In genomic region chr1:44806025-44806703, GRCh38 we compare ENCODE assay signal across 11 cellular contexts. TPM values are rescaled to one million over a fixed set of nuclear protein-coding genes. Genes with fewer than 3 reads are reported as not detected.
DNase-seq lines count a peak whose midpoint lies in the region; ATAC-seq and TF ChIP-seq lines count a peak whose summit lies in the region.
"Had no signal": no experiment of that assay in that cellular context is flagged by ENCODE, and none has a peak within 500 bp of the region (broad histone marks: within the 10 kb centered on the region; RNA-seq: fewer than 3 reads in every experiment).

No MANE protein-coding gene starts in this region.

- DNase-seq in H7 (peak; percentile 53), left ventricle myocardium inferior (peak; percentile 26), HK-2 (ENCODE audit: unreplicated experiment) (no peak)
- DNase-seq: activated CD4-positive, alpha-beta T cell treated with anti-CD3 and anti-CD28 coated beads for 48 hours; NCI-H446; stimulated activated CD4-positive, alpha-beta T cell treated with anti-CD3 and anti-CD28 coated beads, Interleukin-12 subunit alpha, Interleukin-12 subunit beta, amount 100 ng/mL, for 4 hours had no signal

- H3K9ac ChIP-seq in skeletal muscle tissue (ENCODE audit: low read depth in 1 of 3, low read length in 3 of 3) = peak overlapping the region; percentile 63 to 87 (median 85)

- H3K27me3 ChIP-seq in H7 (ENCODE audit: control insufficient read depth, insufficient read depth, low read length) = no peaks in the 10 kb centered on the region
- no peaks in the 10 kb centered on the region for H3K27me3 ChIP-seq in left ventricle myocardium inferior (ENCODE audit: low read depth)
- no peaks in the 10 kb centered on the region for H3K27me3 ChIP-seq in skeletal muscle tissue (ENCODE audit: control insufficient read depth in 3 of 3, insufficient read depth in 3 of 3, low read length in 3 of 3)

- H3K27ac Mint-ChIP-seq in activated T-helper 17 cell treated with anti-CD3 and anti-CD28 coated beads, Interleukin-2, amount 50 U/mL, for 72 hours = peak overlapping the region; percentile 99

- H3K36me3 ChIP-seq in H7 (replicated peaks; ENCODE audit: control insufficient read depth, insufficient read depth, low read length) (peaks cover 18% of the 10 kb centered on the region), left ventricle myocardium inferior (peaks cover 43% of the 10 kb centered on the region), skeletal muscle tissue (ENCODE audit: control insufficient read depth in 3 of 3, insufficient read depth in 3 of 3, low read length in 3 of 3) (peaks cover 23 to 38% (median 31%) of the 10 kb centered on the region in 3 donors)

- TF ChIP-seq CTCF in left ventricle myocardium inferior (IDR thresholded peaks at IDR 0.05; ENCODE audit: borderline replicate concordance) = no peak

- H3K4me1 ChIP-seq in left ventricle myocardium inferior = peaks cover 100% of the 10 kb centered on the region
- peaks cover 65 to 86% (median 84%) of the 10 kb centered on the region in 3 donors for H3K4me1 ChIP-seq in skeletal muscle tissue (ENCODE audit: control insufficient read depth in 3 of 3, insufficient read depth in 3 of 3, low read length in 3 of 3)

- no peaks in the 10 kb centered on the region for H3K27me3 Mint-ChIP-seq in activated T-helper 17 cell treated with anti-CD3 and anti-CD28 coated beads, Interleukin-2, amount 50 U/mL, for 72 hours

- H3K36me3 Mint-ChIP-seq in activated T-helper 17 cell treated with anti-CD3 and anti-CD28 coated beads, Interleukin-2, amount 50 U/mL, for 72 hours (ENCODE audit: low read depth) = peaks cover 95% of the 10 kb centered on the region

- ATAC-seq in activated T-helper 17 cell treated with anti-CD3 and anti-CD28 coated beads, Interleukin-2, amount 50 U/mL, for 72 hours (replicated peaks) = no peak
- no peak for ATAC-seq in GM21619 (IDR thresholded peaks at IDR 0.05; ENCODE audit: unreplicated experiment)
- no peak for ATAC-seq in GM19452 (IDR thresholded peaks at IDR 0.05; ENCODE audit: unreplicated experiment)
- ATAC-seq in GM21576 (IDR thresholded peaks at IDR 0.05; ENCODE audit: unreplicated experiment) = no peak

- intact Hi-C loops in left ventricle myocardium inferior (cut with micrococcal nuclease) = no loop called here

- peaks cover 39% of the 10 kb centered on the region for H3K4me1 Mint-ChIP-seq in activated T-helper 17 cell treated with anti-CD3 and anti-CD28 coated beads, Interleukin-2, amount 50 U/mL, for 72 hours

- H3K4me3 Mint-ChIP-seq in activated T-helper 17 cell treated with anti-CD3 and anti-CD28 coated beads, Interleukin-2, amount 50 U/mL, for 72 hours = peak overlapping the region; percentile 91

- peak overlapping the region; percentile 100 for H3K27ac ChIP-seq in left ventricle myocardium inferior (replicated peaks)
- H3K27ac ChIP-seq in skeletal muscle tissue (ENCODE audit: low read depth, low read length) = peak overlapping the region; percentile 98

- H3K9me3 Mint-ChIP-seq in activated T-helper 17 cell treated with anti-CD3 and anti-CD28 coated beads, Interleukin-2, amount 50 U/mL, for 72 hours = no peaks in the 10 kb centered on the region

- H3K4me3 ChIP-seq in H7 (ENCODE audit: insufficient read depth, low read depth, low read length) (no peak overlapping the region), left ventricle myocardium inferior (peak overlapping the region; percentile 61), skeletal muscle tissue (ENCODE audit: low read length in 3 of 3) (peak overlapping the region; percentile 52 to 66 (median 55))

- no peaks in the 10 kb centered on the region for H3K9me3 ChIP-seq in left ventricle myocardium inferior (replicated peaks)
- no peaks in the 10 kb centered on the region for H3K9me3 ChIP-seq in skeletal muscle tissue (ENCODE audit: control insufficient read depth in 3 of 3, low read length in 3 of 3)

RNA-seq across cellular contexts. Expression of gene DYNLT4, which starts 1.0 kb away (rescaled TPM):
- 1.00 TPM in 1 of 2 replicates, not detected in the other for total RNA-seq in H7 (2014; rRNA removed; shearing (Covaris generic))
- 1 to 10 TPM in 1 of 2 donors, under 1 TPM in 1; 0.56 to 1.2 TPM for total RNA-seq in activated T-helper 17 cell treated with anti-CD3 and anti-CD28 coated beads, Interleukin-2, amount 50 U/mL, for 72 hours
- total RNA-seq in left ventricle myocardium inferior = 1.9 TPM
- total RNA-seq in skeletal muscle tissue = not detected

RNA-seq across cellular contexts. Expression of gene BTBD19, which starts 2.2 kb away (rescaled TPM):
- total RNA-seq in H7 (2014; rRNA removed; shearing (Covaris generic)) = 0.78 and 1.4 TPM in 2 replicates
- total RNA-seq in activated T-helper 17 cell treated with anti-CD3 and anti-CD28 coated beads, Interleukin-2, amount 50 U/mL, for 72 hours = 10 to 100 TPM; 15.9 to 62.7 TPM
- total RNA-seq in left ventricle myocardium inferior (3.5 TPM), skeletal muscle tissue (5.7 TPM)

RNA-seq across cellular contexts. Expression of gene PLK3, which starts 6.0 kb away (rescaled TPM):
- 4.9 and 10.1 TPM in 2 replicates for total RNA-seq in H7 (2014; rRNA removed; shearing (Covaris generic))
- total RNA-seq in activated T-helper 17 cell treated with anti-CD3 and anti-CD28 coated beads, Interleukin-2, amount 50 U/mL, for 72 hours = 10 to 100 TPM; 58.7 to 92.0 TPM
- total RNA-seq in left ventricle myocardium inferior (5.4 TPM), skeletal muscle tissue (6.8 TPM)

RNA-seq across cellular contexts. Expression of gene BEST4, which starts 18.2 kb away (rescaled TPM):
- total RNA-seq in H7 (2014; rRNA removed; shearing (Covaris generic)) = 0.80 and 1.4 TPM in 2 replicates
- 1 to 10 TPM in 1 of 2 donors, under 1 TPM in 1; 0.97 to 2.0 TPM for total RNA-seq in activated T-helper 17 cell treated with anti-CD3 and anti-CD28 coated beads, Interleukin-2, amount 50 U/mL, for 72 hours
- total RNA-seq in left ventricle myocardium inferior (0.11 TPM), skeletal muscle tissue (not detected)

RNA-seq across cellular contexts. Expression of gene RPS8, which starts 30.8 kb away (rescaled TPM):
- 3,197 and 3,561 TPM in 2 replicates for total RNA-seq in H7 (2014; rRNA removed; shearing (Covaris generic))
- total RNA-seq in activated T-helper 17 cell treated with anti-CD3 and anti-CD28 coated beads, Interleukin-2, amount 50 U/mL, for 72 hours = 1,000 to 10,000 TPM; 2,475 to 3,183 TPM
- total RNA-seq in left ventricle myocardium inferior (717 TPM), skeletal muscle tissue (1,786 TPM)
